Comparison of ENCODE assay signal across 3 cellular contexts in the genomic region with DNA sequence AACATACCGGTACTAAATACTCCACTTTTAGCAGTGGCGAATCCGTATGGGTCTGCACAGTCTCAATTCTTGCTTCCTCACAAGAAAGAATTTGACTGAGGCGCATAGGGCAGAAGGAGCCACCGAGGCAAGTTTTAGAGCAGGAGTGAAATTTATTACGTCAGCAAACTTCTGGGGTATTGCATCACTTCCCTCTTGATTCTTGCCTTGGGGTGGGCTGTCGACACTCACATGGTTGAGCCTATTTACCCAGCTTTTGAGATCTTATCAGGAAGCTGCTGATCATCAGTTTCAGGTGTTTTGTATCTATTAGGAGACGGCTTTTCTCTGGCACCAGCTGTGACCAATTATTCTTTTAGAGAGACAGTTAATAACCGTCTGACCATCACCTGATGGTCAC.
TF ChIP-seq lines count a peak whose summit lies in the region.

No MANE protein-coding gene starts in this region.

TF ChIP-seq in HepG2, 621 proteins besides CTCF, POLR2A, EP300 and RAD21:
- TF ChIP-seq TCF7 (IDR thresholded peaks at IDR 0.05; ENCODE audit: low read depth) (no peak), CEBPB (IDR thresholded peaks at IDR 0.05; ENCODE audit: borderline replicate concordance, low read depth, low read length) (peak; percentile 76), ATF7 (IDR thresholded peaks at IDR 0.05) (peak; percentile 49; the same call in 1 of the 2 replicates), ATF7 (CRISPR knock-in tag; IDR thresholded peaks at IDR 0.05) (no peak), CREB1 (IDR thresholded peaks at IDR 0.05) (peak; percentile 29; the same call in 1 of the 2 replicates), CREB1 (CRISPR knock-in tag; IDR thresholded peaks at IDR 0.05) (no peak), ZSCAN22 (CRISPR knock-in tag; IDR thresholded peaks at IDR 0.05) (no peak), ZNF441 (CRISPR knock-in tag; IDR thresholded peaks at IDR 0.05; ENCODE audit: borderline replicate concordance) (no peak)
- TF ChIP-seq, protein P1, sequence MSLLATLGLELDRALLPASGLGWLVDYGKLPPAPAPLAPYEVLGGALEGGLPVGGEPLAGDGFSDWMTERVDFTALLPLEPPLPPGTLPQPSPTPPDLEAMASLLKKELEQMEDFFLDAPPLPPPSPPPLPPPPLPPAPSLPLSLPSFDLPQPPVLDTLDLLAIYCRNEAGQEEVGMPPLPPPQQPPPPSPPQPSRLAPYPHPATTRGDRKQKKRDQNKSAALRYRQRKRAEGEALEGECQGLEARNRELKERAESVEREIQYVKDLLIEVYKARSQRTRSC (CRISPR knock-in tag; IDR thresholded peaks at IDR 0.05; ENCODE audit: low read depth), result no peak
TF ChIP-seq in HepG2: peak in this region for 3.

TF ChIP-seq in IMR-90, 13 proteins besides CTCF, POLR2A, EP300 and RAD21:
- TF ChIP-seq CEBPB (IDR thresholded peaks at IDR 0.05; ENCODE audit: low read depth, low read length) (peak; percentile 59), MXI1 (IDR thresholded peaks at IDR 0.05; ENCODE audit: borderline replicate concordance, low read depth, low read length) (no peak)

TF ChIP-seq in H1, 55 proteins besides CTCF, POLR2A, EP300 and RAD21:
- TF ChIP-seq KDM1A (IDR thresholded peaks at IDR 0.05; ENCODE audit: borderline replicate concordance, low read length) (no peak), CEBPB (IDR thresholded peaks at IDR 0.05; ENCODE audit: low read depth, low read length) (peak; percentile 87), TCF12 (IDR thresholded peaks at IDR 0.05; ENCODE audit: low read depth, low read length) (no peak)
- TF ChIP-seq, protein P2, sequence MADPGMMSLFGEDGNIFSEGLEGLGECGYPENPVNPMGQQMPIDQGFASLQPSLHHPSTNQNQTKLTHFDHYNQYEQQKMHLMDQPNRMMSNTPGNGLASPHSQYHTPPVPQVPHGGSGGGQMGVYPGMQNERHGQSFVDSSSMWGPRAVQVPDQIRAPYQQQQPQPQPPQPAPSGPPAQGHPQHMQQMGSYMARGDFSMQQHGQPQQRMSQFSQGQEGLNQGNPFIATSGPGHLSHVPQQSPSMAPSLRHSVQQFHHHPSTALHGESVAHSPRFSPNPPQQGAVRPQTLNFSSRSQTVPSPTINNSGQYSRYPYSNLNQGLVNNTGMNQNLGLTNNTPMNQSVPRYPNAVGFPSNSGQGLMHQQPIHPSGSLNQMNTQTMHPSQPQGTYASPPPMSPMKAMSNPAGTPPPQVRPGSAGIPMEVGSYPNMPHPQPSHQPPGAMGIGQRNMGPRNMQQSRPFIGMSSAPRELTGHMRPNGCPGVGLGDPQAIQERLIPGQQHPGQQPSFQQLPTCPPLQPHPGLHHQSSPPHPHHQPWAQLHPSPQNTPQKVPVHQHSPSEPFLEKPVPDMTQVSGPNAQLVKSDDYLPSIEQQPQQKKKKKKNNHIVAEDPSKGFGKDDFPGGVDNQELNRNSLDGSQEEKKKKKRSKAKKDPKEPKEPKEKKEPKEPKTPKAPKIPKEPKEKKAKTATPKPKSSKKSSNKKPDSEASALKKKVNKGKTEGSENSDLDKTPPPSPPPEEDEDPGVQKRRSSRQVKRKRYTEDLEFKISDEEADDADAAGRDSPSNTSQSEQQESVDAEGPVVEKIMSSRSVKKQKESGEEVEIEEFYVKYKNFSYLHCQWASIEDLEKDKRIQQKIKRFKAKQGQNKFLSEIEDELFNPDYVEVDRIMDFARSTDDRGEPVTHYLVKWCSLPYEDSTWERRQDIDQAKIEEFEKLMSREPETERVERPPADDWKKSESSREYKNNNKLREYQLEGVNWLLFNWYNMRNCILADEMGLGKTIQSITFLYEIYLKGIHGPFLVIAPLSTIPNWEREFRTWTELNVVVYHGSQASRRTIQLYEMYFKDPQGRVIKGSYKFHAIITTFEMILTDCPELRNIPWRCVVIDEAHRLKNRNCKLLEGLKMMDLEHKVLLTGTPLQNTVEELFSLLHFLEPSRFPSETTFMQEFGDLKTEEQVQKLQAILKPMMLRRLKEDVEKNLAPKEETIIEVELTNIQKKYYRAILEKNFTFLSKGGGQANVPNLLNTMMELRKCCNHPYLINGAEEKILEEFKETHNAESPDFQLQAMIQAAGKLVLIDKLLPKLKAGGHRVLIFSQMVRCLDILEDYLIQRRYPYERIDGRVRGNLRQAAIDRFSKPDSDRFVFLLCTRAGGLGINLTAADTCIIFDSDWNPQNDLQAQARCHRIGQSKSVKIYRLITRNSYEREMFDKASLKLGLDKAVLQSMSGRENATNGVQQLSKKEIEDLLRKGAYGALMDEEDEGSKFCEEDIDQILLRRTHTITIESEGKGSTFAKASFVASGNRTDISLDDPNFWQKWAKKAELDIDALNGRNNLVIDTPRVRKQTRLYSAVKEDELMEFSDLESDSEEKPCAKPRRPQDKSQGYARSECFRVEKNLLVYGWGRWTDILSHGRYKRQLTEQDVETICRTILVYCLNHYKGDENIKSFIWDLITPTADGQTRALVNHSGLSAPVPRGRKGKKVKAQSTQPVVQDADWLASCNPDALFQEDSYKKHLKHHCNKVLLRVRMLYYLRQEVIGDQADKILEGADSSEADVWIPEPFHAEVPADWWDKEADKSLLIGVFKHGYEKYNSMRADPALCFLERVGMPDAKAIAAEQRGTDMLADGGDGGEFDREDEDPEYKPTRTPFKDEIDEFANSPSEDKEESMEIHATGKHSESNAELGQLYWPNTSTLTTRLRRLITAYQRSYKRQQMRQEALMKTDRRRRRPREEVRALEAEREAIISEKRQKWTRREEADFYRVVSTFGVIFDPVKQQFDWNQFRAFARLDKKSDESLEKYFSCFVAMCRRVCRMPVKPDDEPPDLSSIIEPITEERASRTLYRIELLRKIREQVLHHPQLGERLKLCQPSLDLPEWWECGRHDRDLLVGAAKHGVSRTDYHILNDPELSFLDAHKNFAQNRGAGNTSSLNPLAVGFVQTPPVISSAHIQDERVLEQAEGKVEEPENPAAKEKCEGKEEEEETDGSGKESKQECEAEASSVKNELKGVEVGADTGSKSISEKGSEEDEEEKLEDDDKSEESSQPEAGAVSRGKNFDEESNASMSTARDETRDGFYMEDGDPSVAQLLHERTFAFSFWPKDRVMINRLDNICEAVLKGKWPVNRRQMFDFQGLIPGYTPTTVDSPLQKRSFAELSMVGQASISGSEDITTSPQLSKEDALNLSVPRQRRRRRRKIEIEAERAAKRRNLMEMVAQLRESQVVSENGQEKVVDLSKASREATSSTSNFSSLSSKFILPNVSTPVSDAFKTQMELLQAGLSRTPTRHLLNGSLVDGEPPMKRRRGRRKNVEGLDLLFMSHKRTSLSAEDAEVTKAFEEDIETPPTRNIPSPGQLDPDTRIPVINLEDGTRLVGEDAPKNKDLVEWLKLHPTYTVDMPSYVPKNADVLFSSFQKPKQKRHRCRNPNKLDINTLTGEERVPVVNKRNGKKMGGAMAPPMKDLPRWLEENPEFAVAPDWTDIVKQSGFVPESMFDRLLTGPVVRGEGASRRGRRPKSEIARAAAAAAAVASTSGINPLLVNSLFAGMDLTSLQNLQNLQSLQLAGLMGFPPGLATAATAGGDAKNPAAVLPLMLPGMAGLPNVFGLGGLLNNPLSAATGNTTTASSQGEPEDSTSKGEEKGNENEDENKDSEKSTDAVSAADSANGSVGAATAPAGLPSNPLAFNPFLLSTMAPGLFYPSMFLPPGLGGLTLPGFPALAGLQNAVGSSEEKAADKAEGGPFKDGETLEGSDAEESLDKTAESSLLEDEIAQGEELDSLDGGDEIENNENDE (IDR thresholded peaks at IDR 0.05; ENCODE audit: insufficient replicate concordance, low read length), result no peak
